Comparison of ENCODE assay signal across 8 cellular contexts in genomic region chr9:35605336-35606137, GRCh38. TPM values are rescaled to one million over a fixed set of nuclear protein-coding genes. Genes with fewer than 3 reads are reported as not detected.
DNase-seq lines count a peak whose midpoint lies in the region; ATAC-seq and TF ChIP-seq lines count a peak whose summit lies in the region.

No MANE protein-coding gene starts in this region.

- CTCF ChIA-PET in Caco-2 (lab: Charles Lee), result interaction anchor here (0.8 to 1.0 kb wide), 2 partner anchors 41 to 52 kb away, joined by 4 to 7 read pairs; no protein-coding TSS in a partner anchor

- H3K4me1 ChIP-seq in Caco-2, result peaks cover 12% of the 10 kb centered on the region; the same call in 1 of the 2 replicates

- peak; percentile 8 for ATAC-seq in GM19397 (IDR thresholded peaks at IDR 0.05; ENCODE audit: unreplicated experiment)
- peak; percentile 7 for ATAC-seq in HG03457 (IDR thresholded peaks at IDR 0.05; ENCODE audit: unreplicated experiment)
- ATAC-seq in naive thymus-derived CD8-positive, alpha-beta T cell, result peak; percentile 0 to 4

- no peaks in the 10 kb centered on the region for H3K27me3 ChIP-seq in Caco-2 (replicated peaks; ENCODE audit: control insufficient read depth, insufficient read depth, low read length)

- intact Hi-C loops in Caco-2 (cut with micrococcal nuclease; ENCODE audit: unreplicated experiment), result loop anchor here (2.0 kb wide), 2 partner anchors 117 to 127 kb away; partner anchors contain the start of genes CREB3 and TLN1

- TF ChIP-seq CTCF in Caco-2 (IDR thresholded peaks at IDR 0.05; ENCODE audit: insufficient read depth in 1 of 2, low read depth in 1 of 2, low read length in 1 of 2, severe bottlenecking in 1 of 2, unreplicated experiment in 1 of 2), result no peak

- H3K36me3 Mint-ChIP-seq in Caco-2 (ENCODE audit: insufficient read depth, unreplicated experiment), result peaks cover 17% of the 10 kb centered on the region
- H3K36me3 Mint-ChIP-seq in naive thymus-derived CD8-positive, alpha-beta T cell, result peaks cover 0 to 24% (median 0%) of the 10 kb centered on the region in 3 donors

- H3K27ac Mint-ChIP-seq in Caco-2 (ENCODE audit: unreplicated experiment), result no peak overlapping the region
- H3K27ac Mint-ChIP-seq in naive thymus-derived CD8-positive, alpha-beta T cell, result peak overlapping the region in 8 of 10 donors; percentile 57 to 87 (median 72)

- peak overlapping the region; percentile 99 for H3K4me3 Mint-ChIP-seq in Caco-2 (ENCODE audit: unreplicated experiment)
- peak overlapping the region; percentile 70 to 94 (median 81) for H3K4me3 Mint-ChIP-seq in naive thymus-derived CD8-positive, alpha-beta T cell

- H3K4me1 Mint-ChIP-seq in Caco-2 (ENCODE audit: low read depth, unreplicated experiment), result peaks cover 23% of the 10 kb centered on the region
- H3K4me1 Mint-ChIP-seq in naive thymus-derived CD8-positive, alpha-beta T cell, result peaks cover 26 to 42% (median 35%) of the 10 kb centered on the region in 4 donors

- no peaks in the 10 kb centered on the region for H3K9me3 ChIP-seq in Caco-2

- no peaks in the 10 kb centered on the region for H3K27me3 Mint-ChIP-seq in Caco-2 (ENCODE audit: insufficient read depth, unreplicated experiment)
- H3K27me3 Mint-ChIP-seq in naive thymus-derived CD8-positive, alpha-beta T cell, result no peaks in the 10 kb centered on the region

- H3K36me3 ChIP-seq in Caco-2 (ENCODE audit: control insufficient read depth, insufficient read depth, low read length), result no peaks in the 10 kb centered on the region

- POLR2A ChIA-PET in Caco-2 (lab: Charles Lee), result no interaction called here
- POLR2A ChIA-PET in naive thymus-derived CD8-positive, alpha-beta T cell (lab: Charles Lee), result interaction anchor here (0.5 to 3.6 kb wide), 12 partner anchors 9 to 238 kb away, joined by 3 to 40 read pairs (median 6); partner anchors contain the start of genes CCDC107, CD72, CREB3 and RMRP

- DNase-seq in Caco-2, result peak in 1 of 2 experiments; percentile 34
- peak; percentile 46 for DNase-seq in activated CD4-positive, alpha-beta T cell treated with anti-CD3 and anti-CD28 coated beads for 48 hours
- no peak for DNase-seq in epithelial cell of prostate (ENCODE audit: low read depth, low spot score)
- peak in 7 of 10 donors; percentile 21 to 72 (median 39) for DNase-seq in naive thymus-derived CD8-positive, alpha-beta T cell
- DNase-seq in DMS114 treated with DMSO at 0.1 percent for 48 hours (lab: John Stamatoyannopoulos, UW; ENCODE audit: unreplicated experiment), result no peak
- DNase-seq in midbrain (lab: John Stamatoyannopoulos, UW), result no peak

- peak overlapping the region; percentile 77 for H3K27ac ChIP-seq in epithelial cell of prostate

- H3K4me3 ChIP-seq in Caco-2 (ENCODE audit: low read depth, low read length), result peak overlapping the region; percentile 92

- H3K9me3 Mint-ChIP-seq in Caco-2 (ENCODE audit: unreplicated experiment), result no peaks in the 10 kb centered on the region
- no peaks in the 10 kb centered on the region for H3K9me3 Mint-ChIP-seq in naive thymus-derived CD8-positive, alpha-beta T cell

- no TSS peak for BruUV-seq in Caco-2 (replicated peaks; lab: Mats Ljungman, UMichigan)

RNA-seq across cellular contexts. Expression of gene TESK1, which starts 0.5 kb away (rescaled TPM):
- 27.9 and 30.1 TPM in 2 replicates for total RNA-seq in Caco-2 (2022)
- total RNA-seq in naive thymus-derived CD8-positive, alpha-beta T cell, result 10 to 100 TPM; 43.5 to 44.4 TPM
- polyA plus RNA-seq in naive thymus-derived CD8-positive, alpha-beta T cell, result 1 to 10 TPM; 3.0 to 8.1 (median 4.8) TPM

RNA-seq across cellular contexts. Expression of gene CD72, which starts 12.7 kb away (rescaled TPM):
- total RNA-seq in Caco-2 (2022), result 0.70 and 0.95 TPM in 2 replicates
- 1 to 10 TPM; 7.8 to 8.0 TPM for total RNA-seq in naive thymus-derived CD8-positive, alpha-beta T cell
- polyA plus RNA-seq in naive thymus-derived CD8-positive, alpha-beta T cell, result 1 to 10 TPM in 1 of 3 donors, under 1 TPM in 2; 0.80 to 1.5 (median 0.91) TPM

RNA-seq across cellular contexts. Expression of gene SIT1, which starts 45.2 kb away (rescaled TPM):
- not detected in 2 replicates for total RNA-seq in Caco-2 (2022)
- 10 to 100 TPM; 24.2 to 25.4 TPM for total RNA-seq in naive thymus-derived CD8-positive, alpha-beta T cell
- polyA plus RNA-seq in naive thymus-derived CD8-positive, alpha-beta T cell, result 100 to 1,000 TPM in 1 of 3 donors, 10 to 100 TPM in 2; 82.2 to 128 (median 91.6) TPM

RNA-seq across cellular contexts. Expression of gene RMRP, which starts 52.3 kb away (rescaled TPM):
- total RNA-seq in Caco-2 (2022), result 10,161 and 10,726 TPM in 2 replicates
- total RNA-seq in naive thymus-derived CD8-positive, alpha-beta T cell, result over 10,000 TPM; 14,495 to 21,271 TPM
- 10 to 100 TPM in 1 of 3 donors, not detected in 2; 33.0 TPM for polyA plus RNA-seq in naive thymus-derived CD8-positive, alpha-beta T cell

RNA-seq across cellular contexts. Expression of gene CCDC107, which starts 52.6 kb away (rescaled TPM):
- 11.8 and 12.1 TPM in 2 replicates for total RNA-seq in Caco-2 (2022)
- total RNA-seq in naive thymus-derived CD8-positive, alpha-beta T cell, result 10 to 100 TPM; 13.8 to 16.6 TPM
- 10 to 100 TPM; 45.9 to 59.0 (median 51.5) TPM for polyA plus RNA-seq in naive thymus-derived CD8-positive, alpha-beta T cell

Comparison
In these comparisons a context has a peak if more than half of its experiments do, and no peak if none do; other contexts are left out.
1. DNase-seq: peak in activated CD4-positive, alpha-beta T cell treated with anti-CD3 and anti-CD28 coated beads for 48 hours (single experiment) and naive thymus-derived CD8-positive, alpha-beta T cell (7 of 10); none in epithelial cell of prostate (single experiment), DMS114 treated with DMSO at 0.1 percent for 48 hours (single experiment) and midbrain (single experiment).
2. RNA of gene SIT1, which starts 45.2 kb away (total RNA-seq): 24.2 to 25.4 TPM in naive thymus-derived CD8-positive, alpha-beta T cell; not detected in Caco-2; every median in the first group is over 10 times any median in the second.
3. Peak in every context shown above with its lines, with median percentiles within 50 percentile points of each other: ATAC-seq.